17 cellular contexts compared by ENCODE assay signal in genomic region chr13:112713517-112714253, GRCh38. TPM values are rescaled to one million over a fixed set of nuclear protein-coding genes. Genes with fewer than 3 reads are reported as not detected.
DNase-seq lines count a peak whose midpoint lies in the region; ATAC-seq and TF ChIP-seq lines count a peak whose summit lies in the region.
"Had no signal": no experiment of that assay in that cellular context is flagged by ENCODE, and none has a peak within 500 bp of the region (broad histone marks: within the 10 kb centered on the region; RNA-seq: fewer than 3 reads in every experiment).

No MANE protein-coding gene starts in this region.

- no peak for DNase-seq in IMR-90
- DNase-seq in amniotic epithelial cell (ENCODE audit: low read depth): peak; percentile 78
- DNase-seq in left kidney (ENCODE audit: low read depth, low spot score): peak; percentile 43
- peak; percentile 18 for DNase-seq in spleen
- DNase-seq in NCI-H748 (lab: John Stamatoyannopoulos, UW; ENCODE audit: unreplicated experiment): no peak
- DNase-seq in iPS-NIHi7 (ENCODE audit: extremely low spot score): no peak
- DNase-seq in central memory CD4-positive, alpha-beta T cell: no peak
- DNase-seq: activated CD4-positive, alpha-beta T cell treated with anti-CD3 and anti-CD28 coated beads for 48 hours; activated CD8-positive, alpha-beta memory T cell treated with anti-CD3 and anti-CD28 coated beads, Interleukin-2, amount 50 U/mL, for 4 hours; activated naive CD4-positive, alpha-beta T cell treated with Interleukin-2 at 50 U/mL for 16 hours; NCI-H1417; SJCRH30; stimulated activated naive CD4-positive, alpha-beta T cell treated with Interleukin-2 at 50 U/mL for 16 hours; T-helper 9 cell had no signal

- ATAC-seq in IMR-90 (ENCODE audit: low read depth) (no peak), GM21526 (IDR thresholded peaks at IDR 0.05; ENCODE audit: low FRiP score, unreplicated experiment) (no peak)

- no peak overlapping the region for H2AFZ ChIP-seq in IMR-90 (replicated peaks; ENCODE audit: low read length, poor library complexity)

- H2BK120ac ChIP-seq in IMR-90 (ENCODE audit: low read depth, low read length): peak overlapping the region; percentile 1; the same call in 1 of the 2 replicates

- H3K4me3 ChIP-seq in IMR-90 (ENCODE audit: insufficient read depth, low read depth, low read length): no peak overlapping the region
- H3K4me3 ChIP-seq in spleen: no peak overlapping the region
- H3K4me3 ChIP-seq: prostate gland, SJCRH30 had no signal

- BruUV-seq in IMR-90 (replicated peaks; lab: Mats Ljungman, UMichigan): no TSS peak

- intact Hi-C loops in IMR-90 (cut with micrococcal nuclease) (no loop called here), spleen (cut with DNase I; ENCODE audit: low total_unique reads) (no loop called here)

- no peak overlapping the region for H3K9ac ChIP-seq in IMR-90 (ENCODE audit: low read depth, low read length)
- H3K9ac ChIP-seq: KMS-11 had no signal

- H3K18ac ChIP-seq in IMR-90 (ENCODE audit: low read depth, low read length): no peak overlapping the region

- no peak overlapping the region for H4K8ac ChIP-seq in IMR-90 (ENCODE audit: low read depth in 2 of 2, low read length in 2 of 2)

- H4K5ac ChIP-seq in IMR-90 (ENCODE audit: low read depth, low read length): no peak overlapping the region

- H3K9me1 ChIP-seq in IMR-90 (ENCODE audit: insufficient read depth, low read length): peaks cover 14% of the 10 kb centered on the region

- no peak for TF ChIP-seq POLR2A in IMR-90 (IDR thresholded peaks at IDR 0.05; ENCODE audit: low read depth, low read length)
- no peak for TF ChIP-seq POLR2A in spleen (IDR thresholded peaks at IDR 0.05)

- TF ChIP-seq RAD21 in IMR-90 (IDR thresholded peaks at IDR 0.05; ENCODE audit: low read length): no peak

- no peak overlapping the region for H3K56ac ChIP-seq in IMR-90 (ENCODE audit: extremely low read depth, insufficient read depth, low read length)

- no peak overlapping the region for H3K4me2 ChIP-seq in IMR-90 (ENCODE audit: low read depth, low read length)
- H3K4me2 ChIP-seq: KMS-11 had no signal

- peaks cover 12% of the 10 kb centered on the region for H4K20me1 ChIP-seq in IMR-90 (ENCODE audit: insufficient read depth, low read length)

- no peak overlapping the region for H2BK5ac ChIP-seq in IMR-90 (ENCODE audit: low read depth, low read length, poor library complexity, severe bottlenecking)

- dilution Hi-C loops in IMR-90 (cut with HindIII; ENCODE audit: low sequenced_read_pairs, unreplicated experiment): no loop called here

- H3K27me3 ChIP-seq in IMR-90 (ENCODE audit: control insufficient read depth, insufficient read depth, low read length) (no peaks in the 10 kb centered on the region), spleen (replicated peaks in 1 of 7) (no peaks in the 10 kb centered on the region)
- H3K27me3 ChIP-seq: SJCRH30 had no signal

- H2BK20ac ChIP-seq in IMR-90 (ENCODE audit: low read depth, low read length): no peak overlapping the region

- CTCF ChIA-PET in IMR-90 (lab: Yijun Ruan, JAX): no interaction called here

- no peak overlapping the region for H3K14ac ChIP-seq in IMR-90 (replicated peaks; ENCODE audit: low read depth, low read length)

- no peaks in the 10 kb centered on the region for H3K36me3 ChIP-seq in IMR-90 (ENCODE audit: control insufficient read depth, insufficient read depth, low read length)
- peaks cover 0 to 13% (median 0%) of the 10 kb centered on the region in 6 donors for H3K36me3 ChIP-seq in spleen
- H3K36me3 ChIP-seq: prostate gland, SJCRH30 had no signal

- 0 out of 2 replicates have a peak overlapping the region, but pooled peaks have one; percentile 2 for H3K4ac ChIP-seq in IMR-90 (ENCODE audit: low read depth, low read length)

- H3K4me1 ChIP-seq in IMR-90 (ENCODE audit: control insufficient read depth, insufficient read depth, low read length) (peaks cover 21% of the 10 kb centered on the region), spleen (peaks cover 7 to 41% (median 24%) of the 10 kb centered on the region in 6 donors)
- H3K4me1 ChIP-seq: prostate gland had no signal

- in situ Hi-C loops in IMR-90 (cut with MboI; ENCODE audit: low sequenced_read_pairs): no loop called here

- TF ChIP-seq CTCF in IMR-90 (conservative IDR thresholded peaks at IDR 0.05; ENCODE audit: low read depth, low read length): no peak
- TF ChIP-seq CTCF in spleen (IDR thresholded peaks at IDR 0.05 in 8 of 11, conservative IDR thresholded peaks at IDR 0.05 in 3 of 11): no peak

- peaks cover 6 to 27% of the 10 kb centered on the region in 2 experiments; a peak in 3 of 4 replicates for H3K79me1 ChIP-seq in IMR-90 (ENCODE audit: low read depth in 1 of 2, low read length in 2 of 2)

- POLR2A ChIA-PET in IMR-90 (lab: Charles Lee; ENCODE audit: unreplicated experiment): no interaction called here

- no peak overlapping the region for H2AK9ac ChIP-seq in IMR-90 (replicated peaks; ENCODE audit: low read depth, low read length, poor library complexity)

- H3K23ac ChIP-seq in IMR-90 (ENCODE audit: low read depth, low read length): no peak overlapping the region

- no peak overlapping the region for H4K91ac ChIP-seq in IMR-90 (ENCODE audit: insufficient read depth, low read depth, low read length)

- H3K27ac ChIP-seq in IMR-90 (ENCODE audit: insufficient read depth, low read length) (no peak overlapping the region), spleen (no peak overlapping the region)
- H3K27ac ChIP-seq: KMS-11, prostate gland, SJCRH30 had no signal

- H3K9me3 ChIP-seq in IMR-90 (ENCODE audit: control insufficient read depth, insufficient read depth, low read length) (peaks cover 5% of the 10 kb centered on the region), spleen (no peaks in the 10 kb centered on the region)
- H3K9me3 ChIP-seq: prostate gland, SJCRH30 had no signal

- H2BK15ac ChIP-seq in IMR-90 (ENCODE audit: low read depth, low read length): no peak overlapping the region

- H2AK5ac ChIP-seq in IMR-90 (ENCODE audit: low read depth, low read length): peak overlapping the region; percentile 53

- 74% methylated on average over 10 of the region's 16 CpGs; no CpG with 5 or more reads in 1 of the 2 experiments for WGBS in IMR-90 (ENCODE audit: extremely low coverage in 2 of 2, insufficient read length in 1 of 2), 2 experiments
- 71 to 80% (median 80%) methylated on average over 16 of the region's 16 CpGs for WGBS in spleen, 5 donors

TF ChIP-seq in IMR-90, 13 proteins besides CTCF, POLR2A, EP300 and RAD21:
- TF ChIP-seq MAFK (IDR thresholded peaks at IDR 0.05; ENCODE audit: low read depth, low read length) (no peak), MAZ (IDR thresholded peaks at IDR 0.05; ENCODE audit: borderline replicate concordance, low read depth, low read length) (no peak), CHD1 (IDR thresholded peaks at IDR 0.05; ENCODE audit: low read depth, low read length) (no peak), RCOR1 (IDR thresholded peaks at IDR 0.05; ENCODE audit: insufficient replicate concordance, low read length) (no peak), NFE2L2 (IDR thresholded peaks at IDR 0.05; ENCODE audit: low read depth, low read length) (no peak), RFX5 (IDR thresholded peaks at IDR 0.05; ENCODE audit: low read depth, low read length) (no peak), CEBPB (IDR thresholded peaks at IDR 0.05; ENCODE audit: low read depth, low read length) (no peak), MXI1 (IDR thresholded peaks at IDR 0.05; ENCODE audit: borderline replicate concordance, low read depth, low read length) (no peak), ELK1 (IDR thresholded peaks at IDR 0.05; ENCODE audit: borderline replicate concordance, low read depth, low read length) (no peak), SMC3 (IDR thresholded peaks at IDR 0.05; ENCODE audit: low read depth, low read length) (no peak), BHLHE40 (IDR thresholded peaks at IDR 0.05; ENCODE audit: low read depth, low read length) (no peak), USF2 (IDR thresholded peaks at IDR 0.05; ENCODE audit: low read depth, low read length) (no peak), FOS (IDR thresholded peaks at IDR 0.05; ENCODE audit: low read depth, low read length) (no peak)

RNA-seq across cellular contexts. Expression of gene ATP11A, which starts 23.8 kb away (rescaled TPM):
- 8.4 and 8.9 TPM in 2 replicates for total RNA-seq in IMR-90 (2012; rRNA removed)
- 11.4 and 12.0 TPM in 2 replicates for polyA plus RNA-seq in IMR-90 (2012; rRNA removed)
- 6.7 and 9.4 TPM in 2 replicates for polyA plus RNA-seq in IMR-90 (2012; cell fraction: cytosol; rRNA removed)
- polyA plus RNA-seq in IMR-90 (2012; cell fraction: nucleus; rRNA removed; ENCODE audit: low replicate concordance): 23.7 and 37.4 TPM in 2 replicates
- total RNA-seq in spleen: 10 to 100 TPM; 57.3 to 91.3 (median 65.0) TPM
- polyA plus RNA-seq in spleen: 1 to 10 TPM; 2.7 to 5.5 (median 3.0) TPM

Comparison
In these comparisons a context has a peak if more than half of its experiments do, and no peak if none do; other contexts are left out.
1. DNase-seq: peak in amniotic epithelial cell (single experiment), left kidney (single experiment) and spleen (single experiment); none in IMR-90 (single experiment), NCI-H748 (single experiment), iPS-NIHi7 (single experiment) and central memory CD4-positive, alpha-beta T cell (single experiment).